26 cellular contexts compared by ENCODE assay signal in the genomic region with DNA sequence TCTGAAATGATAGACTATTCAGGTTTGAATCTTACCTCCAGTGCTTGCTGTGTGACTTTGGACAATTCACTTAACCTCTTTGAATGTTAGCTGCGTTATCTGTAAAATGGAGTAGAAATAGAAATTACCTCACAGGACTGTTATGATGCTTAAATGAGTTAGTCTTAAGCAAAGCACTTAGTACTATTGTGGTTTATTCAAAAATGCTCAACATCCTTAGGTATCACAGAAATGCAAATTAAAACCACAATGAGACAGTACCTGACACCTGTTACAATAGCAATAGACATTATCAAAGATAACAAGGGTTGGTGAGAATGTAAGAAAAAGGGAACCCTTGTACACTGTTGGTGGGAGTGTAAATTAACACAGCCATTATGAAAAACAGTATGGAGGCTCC.
DNase-seq lines count a peak whose midpoint lies in the region; ATAC-seq and TF ChIP-seq lines count a peak whose summit lies in the region.
"Had no signal": no experiment of that assay in that cellular context is flagged by ENCODE, and none has a peak within 500 bp of the region (broad histone marks: within the 10 kb centered on the region; RNA-seq: fewer than 3 reads in every experiment).

No MANE protein-coding gene starts in this region.

- no peak overlapping the region for H3K27ac ChIP-seq in adrenal gland
- H3K27ac ChIP-seq in uterus = no peak overlapping the region
- H3K27ac ChIP-seq: 22Rv1, brain microvascular endothelial cell, left ventricle myocardium inferior, pancreas, SK-N-MC, stomach, tibial nerve, WERI-Rb-1 had no signal

- H3K27me3 ChIP-seq in adrenal gland (no peaks in the 10 kb centered on the region), uterus (no peaks in the 10 kb centered on the region)
- H3K27me3 ChIP-seq: brain microvascular endothelial cell, MG63, pancreas, stomach, tibial nerve had no signal

- H3K4me3 ChIP-seq in foreskin fibroblast (ENCODE audit: low read depth in 1 of 2, low read length in 2 of 2) = no peak overlapping the region
- H3K4me3 ChIP-seq in adrenal gland = no peak overlapping the region
- no peak overlapping the region for H3K4me3 ChIP-seq in uterus
- H3K4me3 ChIP-seq: left ventricle myocardium inferior, MG63, pancreas, SK-N-MC, stomach, tibial nerve had no signal

- intact Hi-C loops in adrenal gland (cut with DNase I) (no loop called here), uterus (cut with DNase I; ENCODE audit: low total_unique reads) (no loop called here)

- peak; percentile 53 to 55 for ATAC-seq in activated CD4-positive, CD25-positive, alpha-beta regulatory T cell treated with anti-CD3 and anti-CD28 coated beads, Interleukin-2, amount 50 U/mL, for 24 hours
- ATAC-seq in HG02798 (IDR thresholded peaks at IDR 0.05; ENCODE audit: poor library complexity, unreplicated experiment) = peak; percentile 49
- ATAC-seq in HG03439 (IDR thresholded peaks at IDR 0.05; ENCODE audit: unreplicated experiment) = peak; percentile 69
- ATAC-seq: esophagus mucosa, pancreas, right cardiac atrium had no signal

- no peak for TF ChIP-seq POLR2A in adrenal gland (IDR thresholded peaks at IDR 0.05)
- TF ChIP-seq POLR2A in uterus (IDR thresholded peaks at IDR 0.05) = no peak

- peaks cover 0 to 2% of the 10 kb centered on the region in 2 donors for H3K4me1 ChIP-seq in adrenal gland (replicated peaks in 1 of 2)
- no peaks in the 10 kb centered on the region for H3K4me1 ChIP-seq in uterus
- H3K4me1 ChIP-seq: pancreas had no signal

- TF ChIP-seq CTCF in foreskin fibroblast (IDR thresholded peaks at IDR 0.05; ENCODE audit: low read depth, low read length) = no peak
- no peak for TF ChIP-seq CTCF in adrenal gland (IDR thresholded peaks at IDR 0.05)
- no peak for TF ChIP-seq CTCF in uterus (IDR thresholded peaks at IDR 0.05)

- 88 to 100% (median 93%) methylated on average over 1 of the region's 1 CpG for WGBS in adrenal gland, 4 donors

- H3K36me3 ChIP-seq in adrenal gland (replicated peaks in 1 of 2) (no peaks in the 10 kb centered on the region), uterus (no peaks in the 10 kb centered on the region)
- H3K36me3 ChIP-seq: brain microvascular endothelial cell, left ventricle myocardium inferior, pancreas, stomach, WERI-Rb-1 had no signal

- H3K9me3 ChIP-seq in adrenal gland (replicated peaks in 1 of 3) (no peaks in the 10 kb centered on the region), uterus (no peaks in the 10 kb centered on the region)
- H3K9me3 ChIP-seq: left ventricle myocardium inferior, pancreas, stomach, tibial nerve had no signal

- DNase-seq in activated CD4-positive, CD25-positive, alpha-beta regulatory T cell (lab: John Stamatoyannopoulos, UW) = no peak
- DNase-seq in foreskin fibroblast (no peak), adrenal gland (no peak), uterus (no peak)
- DNase-seq in stimulated activated naive CD4-positive, alpha-beta T cell (lab: John Stamatoyannopoulos, UW) = no peak
- DNase-seq: activated effector memory CD4-positive, alpha-beta T cell treated with Interleukin-2 at 50 U/mL for 16 hours; brain microvascular endothelial cell; DMS53; effector memory CD4-positive, alpha-beta T cell; GF-D8; hippocampal formation; left ventricle myocardium inferior; MG63; NCI-H1436 treated with DMSO at 0.1 percent for 48 hours; NCI-H524 treated with DMSO at 0.1 percent for 48 hours; pancreas; right cardiac atrium; stomach; WERI-Rb-1 had no signal
